19 cellular contexts compared by ENCODE assay signal in the genomic region with DNA sequence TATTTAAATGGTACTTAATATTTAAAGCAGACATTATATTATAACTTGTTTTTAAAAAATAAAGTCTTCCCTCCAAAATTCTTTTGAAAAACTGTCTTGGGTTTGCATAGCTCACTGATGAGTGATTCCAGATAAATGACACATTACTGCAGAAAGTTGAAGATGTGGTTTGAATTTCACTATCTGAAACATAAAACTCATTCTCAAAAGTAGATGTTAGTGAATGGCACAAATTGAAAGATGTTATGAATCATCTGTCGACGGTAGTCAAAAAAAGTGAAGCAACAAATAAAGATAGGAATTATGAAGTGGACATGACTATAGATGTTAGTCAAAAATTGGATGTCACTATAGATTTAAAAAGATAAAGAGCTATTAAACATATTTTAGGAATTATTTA.
"Had no signal": no experiment of that assay in that cellular context is flagged by ENCODE, and none has a peak within 500 bp of the region (broad histone marks: within the 10 kb centered on the region; RNA-seq: fewer than 3 reads in every experiment).

No MANE protein-coding gene starts in this region.

- H3K9me3 ChIP-seq: adrenal gland, tibial artery, uterus had no signal

- H3K4me1 ChIP-seq: adrenal gland, foreskin keratinocyte, tibial artery, uterus had no signal

- H3K9me3 Mint-ChIP-seq: activated naive CD4-positive, alpha-beta T cell treated with anti-CD3 and anti-CD28 coated beads, Interleukin-2, amount 50 U/mL, for 72 hours; mesothelial cell of epicardium; nephron had no signal

- H3K27ac ChIP-seq: adrenal gland, foreskin keratinocyte, tibial artery, uterus had no signal

- DNase-seq: activated CD4-positive, alpha-beta T cell treated with anti-CD3 and anti-CD28 coated beads for 36 hours; activated CD4-positive, alpha-beta T cell treated with anti-CD3 and anti-CD28 coated beads, Interleukin-2, amount 50 U/mL, for 48 hours; activated gamma-delta T cell; adrenal gland; effector memory CD8-positive, alpha-beta T cell; glutamatergic neuron; hippocampal formation; islet precursor cell; nucleus accumbens; posterior cingulate gyrus; stimulated activated naive B cell treated with anti-CD40 and anti-IgM and Interleukin-4, amounts not matched to agents 10 μg/mL and 1 μg/mL and 100 μg/mL, for 72 hours; tibial artery; uterus had no signal

- H3K36me3 Mint-ChIP-seq: activated naive CD4-positive, alpha-beta T cell treated with anti-CD3 and anti-CD28 coated beads, Interleukin-2, amount 50 U/mL, for 72 hours; mesothelial cell of epicardium; stimulated activated naive B cell treated with anti-CD40 and anti-IgM and Interleukin-4, amounts not matched to agents 10 μg/mL and 1 μg/mL and 100 μg/mL, for 72 hours; WTC11 had no signal

- H3K4me3 Mint-ChIP-seq: activated CD4-positive, alpha-beta T cell treated with anti-CD3 and anti-CD28 coated beads for 36 hours; effector memory CD8-positive, alpha-beta T cell; mesothelial cell of epicardium; nephron; stimulated activated naive B cell treated with anti-CD40 and anti-IgM and Interleukin-4, amounts not matched to agents 10 μg/mL and 1 μg/mL and 100 μg/mL, for 72 hours; WTC11 had no signal

- H3K27ac Mint-ChIP-seq: activated CD4-positive, alpha-beta T cell treated with anti-CD3 and anti-CD28 coated beads for 36 hours; activated naive CD4-positive, alpha-beta T cell treated with anti-CD3 and anti-CD28 coated beads, Interleukin-2, amount 50 U/mL, for 72 hours; effector memory CD8-positive, alpha-beta T cell; mesothelial cell of epicardium; nephron; stimulated activated naive B cell treated with anti-CD40 and anti-IgM and Interleukin-4, amounts not matched to agents 10 μg/mL and 1 μg/mL and 100 μg/mL, for 72 hours; WTC11 had no signal

- H3K4me3 ChIP-seq: adrenal gland, tibial artery, uterus had no signal

- ATAC-seq: activated CD4-positive, alpha-beta T cell treated with anti-CD3 and anti-CD28 coated beads for 36 hours; effector memory CD8-positive, alpha-beta T cell; foreskin keratinocyte; left lobe of liver; stimulated activated naive B cell treated with anti-CD40 and anti-IgM and Interleukin-4, amounts not matched to agents 10 μg/mL and 1 μg/mL and 100 μg/mL, for 72 hours; WTC11 had no signal

- H3K36me3 ChIP-seq: adrenal gland, tibial artery, uterus had no signal

- H3K27me3 ChIP-seq: adrenal gland, foreskin keratinocyte, uterus had no signal

- H3K4me1 Mint-ChIP-seq: activated CD4-positive, alpha-beta T cell treated with anti-CD3 and anti-CD28 coated beads for 36 hours; mesothelial cell of epicardium; nephron; stimulated activated naive B cell treated with anti-CD40 and anti-IgM and Interleukin-4, amounts not matched to agents 10 μg/mL and 1 μg/mL and 100 μg/mL, for 72 hours had no signal
